Comparison of ENCODE assay signal across 29 cellular contexts in genomic region chr2:109028738-109029443, GRCh38. TPM values are rescaled to one million over a fixed set of nuclear protein-coding genes. Genes with fewer than 3 reads are reported as not detected.
"Had no signal": no experiment of that assay in that cellular context is flagged by ENCODE, and none has a peak within 500 bp of the region (broad histone marks: within the 10 kb centered on the region; RNA-seq: fewer than 3 reads in every experiment).

No MANE protein-coding gene starts in this region.

- H3K4me3 Mint-ChIP-seq: natural killer cell treated with Interleukin-12 subunit alpha and Interleukin-12 subunit beta and Interleukin-15 and Interleukin-18, amount 100 ng/mL, for 72 hours; stimulated activated memory B cell treated with anti-CD40 and anti-IgM and Interleukin-4, amounts not matched to agents 10 μg/mL and 1 μg/mL and 100 μg/mL, for 72 hours; stimulated activated naive CD8-positive, alpha-beta T cell treated with anti-CD3 and anti-CD28 coated beads, Interleukin-15, Interleukin-2, amounts not matched to agents 100 ng/mL and 50 ng/mL, for 24 hours had no signal

- H3K79me2 ChIP-seq: parathyroid adenoma had no signal

- H3K9me3 Mint-ChIP-seq: natural killer cell treated with Interleukin-12 subunit alpha and Interleukin-12 subunit beta and Interleukin-15 and Interleukin-18, amount 100 ng/mL, for 72 hours; stimulated activated memory B cell treated with anti-CD40 and anti-IgM and Interleukin-4, amounts not matched to agents 10 μg/mL and 1 μg/mL and 100 μg/mL, for 72 hours; stimulated activated naive CD8-positive, alpha-beta T cell treated with anti-CD3 and anti-CD28 coated beads, Interleukin-15, Interleukin-2, amounts not matched to agents 100 ng/mL and 50 ng/mL, for 24 hours had no signal

- H3K36me3 Mint-ChIP-seq: natural killer cell treated with Interleukin-12 subunit alpha and Interleukin-12 subunit beta and Interleukin-15 and Interleukin-18, amount 100 ng/mL, for 72 hours; stimulated activated memory B cell treated with anti-CD40 and anti-IgM and Interleukin-4, amounts not matched to agents 10 μg/mL and 1 μg/mL and 100 μg/mL, for 72 hours had no signal

- H3K27ac Mint-ChIP-seq: natural killer cell treated with Interleukin-12 subunit alpha and Interleukin-12 subunit beta and Interleukin-15 and Interleukin-18, amount 100 ng/mL, for 72 hours; stimulated activated memory B cell treated with anti-CD40 and anti-IgM and Interleukin-4, amounts not matched to agents 10 μg/mL and 1 μg/mL and 100 μg/mL, for 72 hours; stimulated activated naive CD8-positive, alpha-beta T cell treated with anti-CD3 and anti-CD28 coated beads, Interleukin-15, Interleukin-2, amounts not matched to agents 100 ng/mL and 50 ng/mL, for 24 hours had no signal

- H3K27me3 ChIP-seq: upper lobe of left lung, uterus had no signal

- H2AFZ ChIP-seq: parathyroid adenoma had no signal

- ATAC-seq: gastrocnemius medialis; heart right ventricle; left lobe of liver; mucosa of descending colon; natural killer cell treated with Interleukin-12 subunit alpha and Interleukin-12 subunit beta and Interleukin-15 and Interleukin-18, amount 100 ng/mL, for 72 hours; psoas muscle; stimulated activated memory B cell treated with anti-CD40 and anti-IgM and Interleukin-4, amounts not matched to agents 10 μg/mL and 1 μg/mL and 100 μg/mL, for 72 hours had no signal

- H3K9ac ChIP-seq: parathyroid adenoma had no signal

- H3K9me3 ChIP-seq: esophagus muscularis mucosa, gastrocnemius medialis, heart right ventricle, mucosa of descending colon, psoas muscle, spleen, tibial artery, upper lobe of left lung, uterus had no signal

- FAIRE-seq: endometrium had no signal

- H3K27ac ChIP-seq: coronary artery, epithelial cell of prostate, esophagus muscularis mucosa, gastrocnemius medialis, heart right ventricle, parathyroid adenoma, psoas muscle, tibial artery, upper lobe of left lung, uterus had no signal

- DNase-seq: effector CD4-positive, alpha-beta T cell; gastrocnemius medialis; heart right ventricle; hypothalamus; islet precursor cell; mammary epithelial cell; mucosa of descending colon; psoas muscle; retina; spleen; stimulated activated CD4-positive, alpha-beta T cell treated with anti-CD3 and anti-CD28 coated beads, Interleukin-15, amount 100 ng/mL, for 24 hours; stimulated activated CD4-positive, alpha-beta T cell treated with anti-CD3 and anti-CD28 coated beads, Interleukin-1b, Interleukin-23, amount 100 ng/mL, for 48 hours; stimulated activated CD4-positive, alpha-beta T cell treated with anti-CD3 and anti-CD28 coated beads, Interleukin-4, amount 100 ng/mL, for 24 hours; tibial artery; upper lobe of left lung; uterus had no signal

- H3K4me3 ChIP-seq: coronary artery, esophagus muscularis mucosa, gastrocnemius medialis, heart right ventricle, mucosa of descending colon, psoas muscle, spleen, tibial artery, upper lobe of left lung, uterus had no signal

- H3K27me3 Mint-ChIP-seq: natural killer cell treated with Interleukin-12 subunit alpha and Interleukin-12 subunit beta and Interleukin-15 and Interleukin-18, amount 100 ng/mL, for 72 hours; stimulated activated memory B cell treated with anti-CD40 and anti-IgM and Interleukin-4, amounts not matched to agents 10 μg/mL and 1 μg/mL and 100 μg/mL, for 72 hours; stimulated activated naive CD8-positive, alpha-beta T cell treated with anti-CD3 and anti-CD28 coated beads, Interleukin-15, Interleukin-2, amounts not matched to agents 100 ng/mL and 50 ng/mL, for 24 hours had no signal

- H3K36me3 ChIP-seq: esophagus muscularis mucosa, gastrocnemius medialis, heart right ventricle, spleen, tibial artery, upper lobe of left lung, uterus had no signal

- H3K4me1 ChIP-seq: parathyroid adenoma, psoas muscle, uterus had no signal

RNA-seq across cellular contexts. Expression of gene EDAR, which starts 39.9 kb away (rescaled TPM):
- total RNA-seq: esophagus muscularis mucosa; fibroblast of villous mesenchyme; gastrocnemius medialis; natural killer cell treated with Interleukin-12 subunit alpha and Interleukin-12 subunit beta and Interleukin-15 and Interleukin-18, amount 100 ng/mL, for 72 hours; omental fat pad; psoas muscle; skeletal muscle tissue; temporal lobe had no signal
- polyA plus RNA-seq: heart right ventricle had no signal
